ENCODE assay signal across 19 cellular contexts in genomic region chr15:40932625-40933519, GRCh38. TPM values are rescaled to one million over a fixed set of nuclear protein-coding genes. Genes with fewer than 3 reads are reported as not detected.
DNase-seq lines count a peak whose midpoint lies in the region; ATAC-seq, FAIRE-seq and TF ChIP-seq lines count a peak whose summit lies in the region.
"Had no signal": no experiment of that assay in that cellular context is flagged by ENCODE, and none has a peak within 500 bp of the region (broad histone marks: within the 10 kb centered on the region; RNA-seq: fewer than 3 reads in every experiment).

No MANE protein-coding gene starts in this region.

- H3K4me1 ChIP-seq in hepatocyte (ENCODE audit: insufficient read depth) (peaks cover 54% of the 10 kb centered on the region), psoas muscle (peaks cover 46% of the 10 kb centered on the region), endodermal cell (ENCODE audit: control insufficient read depth, insufficient read depth, low read length) (peaks cover 5% of the 10 kb centered on the region)

- TF ChIP-seq CTCF in hepatocyte (IDR thresholded peaks at IDR 0.05; ENCODE audit: poor library complexity), result no peak
- no peak for TF ChIP-seq CTCF in psoas muscle (IDR thresholded peaks at IDR 0.05)
- no peak for TF ChIP-seq CTCF in endodermal cell (conservative IDR thresholded peaks at IDR 0.05)

- H3K36me3 ChIP-seq in hepatocyte (replicated peaks; ENCODE audit: insufficient read depth, low read depth), result no peaks in the 10 kb centered on the region
- no peaks in the 10 kb centered on the region for H3K36me3 ChIP-seq in psoas muscle (ENCODE audit: insufficient read depth in 1 of 2, low read depth in 1 of 2)
- H3K36me3 ChIP-seq in endodermal cell (ENCODE audit: control insufficient read depth, insufficient read depth, low read length), result no peaks in the 10 kb centered on the region

- no peak overlapping the region for H3K4me3 ChIP-seq in hepatocyte
- peak overlapping the region; percentile 66 for H3K4me3 ChIP-seq in psoas muscle
- H3K4me3 ChIP-seq in endodermal cell (ENCODE audit: low read length), result no peak overlapping the region

- no peak overlapping the region for H2AFZ ChIP-seq in hepatocyte

- peak overlapping the region; percentile 99 for H3K4me2 ChIP-seq in hepatocyte

- H3K79me2 ChIP-seq in hepatocyte, result no peaks in the 10 kb centered on the region

- no peak for DNase-seq in GM18507 (ENCODE audit: extremely low spot score, insufficient read length, low read depth)
- peak; percentile 89 for DNase-seq in NCI-H69 (lab: John Stamatoyannopoulos, UW)
- DNase-seq in hepatocyte (ENCODE audit: low spot score), result no peak
- DNase-seq in psoas muscle, result no peak
- DNase-seq in endodermal cell, result no peak
- no peak for DNase-seq in NCI-H2171 (lab: John Stamatoyannopoulos, UW)
- DNase-seq in NCI-H1694 treated with DMSO at 0.1 percent for 48 hours (lab: John Stamatoyannopoulos, UW), result no peak
- DNase-seq in HTR-8/SVneo (ENCODE audit: insufficient read length, low spot score), result no peak
- DNase-seq: GF-D8; H7; naive thymus-derived CD8-positive, alpha-beta T cell; NCI-H2227 treated with DMSO at 0.1 percent for 48 hours; stimulated activated naive CD4-positive, alpha-beta T cell; T-cell had no signal

- H3K4me3 Mint-ChIP-seq in endodermal cell, result no peak overlapping the region
- H3K4me3 Mint-ChIP-seq: activated naive CD8-positive, alpha-beta T cell had no signal

- peak; percentile 62 for FAIRE-seq in GM18507 (lab: Jason Lieb, UNC)
- FAIRE-seq in HTR-8/SVneo (lab: Jason Lieb, UNC), result no peak
- FAIRE-seq: endometrium, islet of Langerhans had no signal

- no peaks in the 10 kb centered on the region for H3K9me3 ChIP-seq in hepatocyte (ENCODE audit: low read depth)
- no peaks in the 10 kb centered on the region for H3K9me3 ChIP-seq in psoas muscle
- H3K9me3 ChIP-seq in endodermal cell (ENCODE audit: control insufficient read depth, low read length), result no peaks in the 10 kb centered on the region

- no peaks in the 10 kb centered on the region for H3K9me2 ChIP-seq in hepatocyte (replicated peaks; ENCODE audit: insufficient read depth)

- peaks cover 36% of the 10 kb centered on the region for H3K4me1 Mint-ChIP-seq in endodermal cell

- ATAC-seq in psoas muscle, result no peak
- ATAC-seq: naive thymus-derived CD8-positive, alpha-beta T cell; sciatic nerve; T-cell had no signal

- peaks cover 86% of the 10 kb centered on the region for H3K27me3 Mint-ChIP-seq in endodermal cell (ENCODE audit: insufficient read depth)

- H3K36me3 Mint-ChIP-seq in endodermal cell (ENCODE audit: low read depth), result no peaks in the 10 kb centered on the region
- H3K36me3 Mint-ChIP-seq: activated naive CD8-positive, alpha-beta T cell; naive thymus-derived CD8-positive, alpha-beta T cell; T-cell had no signal

- H3K27me3 ChIP-seq in hepatocyte, result peaks cover 17% of the 10 kb centered on the region
- H3K27me3 ChIP-seq in psoas muscle (ENCODE audit: insufficient read depth in 3 of 3, low read length in 2 of 3), result peaks cover 0 to 49% (median 12%) of the 10 kb centered on the region in 3 donors
- H3K27me3 ChIP-seq in endodermal cell (ENCODE audit: control insufficient read depth, insufficient read depth, low read length, poor library complexity, severe bottlenecking), result peaks cover 85% of the 10 kb centered on the region

- H3K9me3 Mint-ChIP-seq in endodermal cell, result no peaks in the 10 kb centered on the region
- H3K9me3 Mint-ChIP-seq: naive thymus-derived CD8-positive, alpha-beta T cell; T-cell had no signal

- intact Hi-C loops in psoas muscle (cut with DNase I), result no loop called here

- no peaks in the 10 kb centered on the region for H4K20me1 ChIP-seq in hepatocyte (ENCODE audit: insufficient read depth, poor library complexity, severe bottlenecking)

- H3K27ac ChIP-seq in hepatocyte (peak overlapping the region; percentile 85), psoas muscle (no peak overlapping the region), endodermal cell (ENCODE audit: low read depth, low read length) (no peak overlapping the region)

- WGBS in hepatocyte (ENCODE audit: low lambda C conversion rate, missing lambda C conversion rate), result 56% methylated on average over 13 of the region's 13 CpGs
- 71 to 80% (median 71%) methylated on average over 13 of the region's 13 CpGs for WGBS in psoas muscle, 3 donors
- WGBS in endodermal cell (ENCODE audit: insufficient coverage in 1 of 2, insufficient read length in 1 of 2), 2 experiments, result 81 to 82% methylated on average over 8 to 13 of the region's 13 CpGs

- H3K27ac Mint-ChIP-seq in endodermal cell, result no peak overlapping the region
- H3K27ac Mint-ChIP-seq: activated naive CD8-positive, alpha-beta T cell; naive thymus-derived CD8-positive, alpha-beta T cell had no signal

- no peak overlapping the region for H3K9ac ChIP-seq in endodermal cell (ENCODE audit: extremely low read depth, low read length, poor library complexity, severe bottlenecking)

RNA-seq across cellular contexts. Expression of gene DLL4, which starts 3.7 kb away (rescaled TPM):
- total RNA-seq in hepatocyte (2.3 and 2.8 TPM in 2 replicates), psoas muscle (10 to 100 TPM in 1 of 4 donors, 1 to 10 TPM in 3; 7.2 to 13.1 (median 9.2) TPM), endodermal cell (under 1 TPM; 0.20 to 0.64 TPM)
- polyA plus RNA-seq in hepatocyte (1.1 TPM in 1 of 2 replicates, not detected in the other), psoas muscle (1 to 10 TPM; 4.0 to 6.1 (median 6.0) TPM)
- 0.64 TPM for polyA plus RNA-seq in endodermal cell (2013, experiment 1 of 2)
- polyA plus RNA-seq in endodermal cell (2013, experiment 2 of 2), result 0.66 TPM
- total RNA-seq: H7 had no signal
- polyA plus RNA-seq: CD14-positive monocyte; naive thymus-derived CD8-positive, alpha-beta T cell had no signal

RNA-seq across cellular contexts. Expression of gene CHAC1, which starts 20.4 kb away (rescaled TPM):
- 22.1 and 26.8 TPM in 2 replicates for total RNA-seq in hepatocyte
- polyA plus RNA-seq in hepatocyte, result 15.6 and 16.2 TPM in 2 replicates
- 100 to 1,000 TPM in 2 of 4 donors, 10 to 100 TPM in 1, 1 to 10 TPM in 1; 3.7 to 243 (median 96.3) TPM for total RNA-seq in psoas muscle
- 100 to 1,000 TPM in 1 of 3 donors, 10 to 100 TPM in 2; 14.0 to 129 (median 49.0) TPM for polyA plus RNA-seq in psoas muscle
- total RNA-seq in endodermal cell, result 1 to 10 TPM; 6.8 to 9.0 TPM
- 28.5 TPM for polyA plus RNA-seq in endodermal cell (2013, experiment 1 of 2)
- polyA plus RNA-seq in endodermal cell (2013, experiment 2 of 2), result 11.2 TPM
- polyA plus RNA-seq: CD14-positive monocyte; naive thymus-derived CD8-positive, alpha-beta T cell had no signal

RNA-seq across cellular contexts. Expression of gene VPS18, which starts 38.6 kb away (rescaled TPM):
- 38.3 and 40.1 TPM in 2 replicates for total RNA-seq in hepatocyte
- polyA plus RNA-seq in hepatocyte, result 34.6 and 40.3 TPM in 2 replicates
- total RNA-seq in psoas muscle, result 10 to 100 TPM in 3 of 4 donors, 1 to 10 TPM in 1; 8.1 to 20.5 (median 16.3) TPM
- polyA plus RNA-seq in psoas muscle, result 10 to 100 TPM in 2 of 3 donors, 1 to 10 TPM in 1; 8.4 to 16.9 (median 12.3) TPM
- total RNA-seq in endodermal cell, result 10 to 100 TPM; 26.6 to 29.0 TPM
- polyA plus RNA-seq in endodermal cell (2013, experiment 1 of 2), result 14.6 TPM
- polyA plus RNA-seq in endodermal cell (2013, experiment 2 of 2), result 13.9 TPM

RNA-seq across cellular contexts. Expression of gene RHOV, which starts 58.8 kb away (rescaled TPM):
- total RNA-seq in hepatocyte (1.2 and 1.7 TPM in 2 replicates), psoas muscle (not detected), endodermal cell (1 to 10 TPM; 1.8 to 2.8 TPM)
- polyA plus RNA-seq in hepatocyte (5.7 and 6.1 TPM in 2 replicates), psoas muscle (under 1 TPM in 2 of 3 donors, not detected in 1; 0.10 to 0.23 TPM)
- polyA plus RNA-seq in endodermal cell (2013, experiment 1 of 2), result 0.39 TPM
- polyA plus RNA-seq in endodermal cell (2013, experiment 2 of 2), result 0.50 TPM
- total RNA-seq: naive thymus-derived CD8-positive, alpha-beta T cell; T-cell had no signal
- polyA plus RNA-seq: CD14-positive monocyte; naive thymus-derived CD8-positive, alpha-beta T cell had no signal
